26 cellular contexts compared by ENCODE assay signal in genomic region chrX:40852573-40852972, GRCh38.
DNase-seq lines count a peak whose midpoint lies in the region; ATAC-seq and TF ChIP-seq lines count a peak whose summit lies in the region.
"Had no signal": no experiment of that assay in that cellular context is flagged by ENCODE, and none has a peak within 500 bp of the region (broad histone marks: within the 10 kb centered on the region; RNA-seq: fewer than 3 reads in every experiment).

No MANE protein-coding gene starts in this region.

- H3K27ac ChIP-seq in HUES48 (ENCODE audit: low read depth, low read length), result peak overlapping the region; percentile 98
- peak overlapping the region; percentile 64 for H3K27ac ChIP-seq in iPS-20b (ENCODE audit: low read length)
- H3K27ac ChIP-seq: 22Rv1, C4-2B, RWPE1 had no signal

- DNase-seq in ELF-1 (ENCODE audit: low read depth, low spot score) (peak; percentile 53), WTC11 (ENCODE audit: low spot score) (no peak), osteocyte (ENCODE audit: extremely low spot score, unreplicated experiment) (no peak)
- DNase-seq in activated CD8-positive, alpha-beta memory T cell treated with anti-CD3 and anti-CD28 coated beads, Interleukin-2, amount 50 U/mL, for 48 hours, result no peak
- DNase-seq: Caco-2; CD8-positive, alpha-beta T cell; GF-D8; H7; HFFc6; KBM-7; MV-4-11; NCI-H1105; NCI-H1436 treated with DMSO at 0.1 percent for 48 hours; NCI-H187 treated with DMSO at 0.1 percent for 48 hours; NCI-H2171 treated with DMSO at 0.1 percent for 48 hours; NCI-H345; NCI-H510A treated with DMSO at 0.1 percent for 48 hours; NCI-H774; SHP77 had no signal

- H3K27me3 Mint-ChIP-seq in WTC11 (ENCODE audit: low read depth) (peaks cover 2% of the 10 kb centered on the region; the same call in 1 of the 2 replicates), osteocyte (ENCODE audit: unreplicated experiment) (no peaks in the 10 kb centered on the region)
- H3K27me3 Mint-ChIP-seq: B cell had no signal

- peak; percentile 66 for ATAC-seq in WTC11
- no peak for ATAC-seq in HG03460 (IDR thresholded peaks at IDR 0.05; ENCODE audit: unreplicated experiment)
- ATAC-seq: CD8-positive, alpha-beta T cell had no signal

- H3K4me3 ChIP-seq in HUES48 (ENCODE audit: low read depth, low read length) (0 out of 2 replicates have a peak overlapping the region, but pooled peaks have one; percentile 22), iPS-20b (ENCODE audit: low read length) (peak overlapping the region; percentile 3; the same call in 1 of the 2 replicates)

- no peaks in the 10 kb centered on the region for H3K36me3 ChIP-seq in HUES48 (ENCODE audit: control insufficient read depth, insufficient read depth, low read length)
- H3K36me3 ChIP-seq in iPS-20b (ENCODE audit: insufficient read depth, low read depth, low read length), result no peaks in the 10 kb centered on the region

- H3K36me3 Mint-ChIP-seq in WTC11 (no peaks in the 10 kb centered on the region), osteocyte (ENCODE audit: unreplicated experiment) (no peaks in the 10 kb centered on the region)
- H3K36me3 Mint-ChIP-seq: CD8-positive, alpha-beta T cell had no signal

- H3K4me1 Mint-ChIP-seq in WTC11, result peaks cover 61% of the 10 kb centered on the region
- peaks cover 15% of the 10 kb centered on the region for H3K4me1 Mint-ChIP-seq in osteocyte (ENCODE audit: unreplicated experiment)
- H3K4me1 Mint-ChIP-seq: B cell had no signal

- H3K9me3 ChIP-seq in HUES48 (ENCODE audit: control insufficient read depth, insufficient read depth, low read length), result no peaks in the 10 kb centered on the region; the same call in 1 of the 2 replicates
- no peaks in the 10 kb centered on the region for H3K9me3 ChIP-seq in iPS-20b (ENCODE audit: insufficient read depth, low read depth, low read length)
- H3K9me3 ChIP-seq: Caco-2 had no signal

- H3K4me1 ChIP-seq in HUES48 (ENCODE audit: control insufficient read depth, insufficient read depth, low read length) (peaks cover 28% of the 10 kb centered on the region), iPS-20b (ENCODE audit: insufficient read depth, low read length) (peaks cover 18% of the 10 kb centered on the region; the same call in 1 of the 2 replicates)
- H3K4me1 ChIP-seq: Caco-2 had no signal

- POLR2A ChIA-PET in WTC11 (lab: Charles Lee), result no interaction called here

- CTCF ChIA-PET in WTC11 (lab: Charles Lee), result interaction anchor here (0.6 kb wide), 1 partner anchor 80 kb away, joined by 3 read pairs; no protein-coding TSS in a partner anchor

- H3K4me3 Mint-ChIP-seq in WTC11, result peak overlapping the region; percentile 8; the same call in 1 of the 2 replicates
- H3K4me3 Mint-ChIP-seq in osteocyte (ENCODE audit: unreplicated experiment), result no peak overlapping the region
- H3K4me3 Mint-ChIP-seq: B cell; CD8-positive, alpha-beta T cell; HFFc6 had no signal

- no peaks in the 10 kb centered on the region for H3K9me3 Mint-ChIP-seq in WTC11
- H3K9me3 Mint-ChIP-seq in osteocyte (ENCODE audit: unreplicated experiment), result peaks cover 11% of the 10 kb centered on the region
- H3K9me3 Mint-ChIP-seq: CD8-positive, alpha-beta T cell; HFFc6 had no signal

- H3K9ac ChIP-seq in HUES48 (ENCODE audit: low read depth, low read length) (peak overlapping the region; percentile 69), iPS-20b (ENCODE audit: low read depth, low read length) (peak overlapping the region; percentile 76; the same call in 1 of the 2 replicates)

- H3K27ac Mint-ChIP-seq in WTC11, result peak overlapping the region; percentile 99
- H3K27ac Mint-ChIP-seq in osteocyte (ENCODE audit: unreplicated experiment), result no peak overlapping the region
- H3K27ac Mint-ChIP-seq: B cell; CD8-positive, alpha-beta T cell; HFFc6 had no signal

- H3K27me3 ChIP-seq in HUES48 (ENCODE audit: control insufficient read depth, insufficient read depth, low read length), result no peaks in the 10 kb centered on the region
- H3K27me3 ChIP-seq in iPS-20b (ENCODE audit: insufficient read depth, low read length), result no peaks in the 10 kb centered on the region

- TF ChIP-seq CTCF in WTC11 (IDR thresholded peaks at IDR 0.05) (no peak), osteocyte (IDR thresholded peaks at IDR 0.05) (no peak)

TF ChIP-seq in WTC11, 78 proteins besides CTCF, POLR2A, EP300 and RAD21:
- no peak for TF ChIP-seq GRHL2 (CRISPR knock-in tag; IDR thresholded peaks at IDR 0.05; ENCODE audit: insufficient replicate concordance, severe bottlenecking)
- no peak for TF ChIP-seq PRRX2 (CRISPR knock-in tag; IDR thresholded peaks at IDR 0.05)
- no peak for TF ChIP-seq GABPB1 (CRISPR knock-in tag; IDR thresholded peaks at IDR 0.05)
- TF ChIP-seq ZNF671 (CRISPR knock-in tag; IDR thresholded peaks at IDR 0.05), result no peak
- TF ChIP-seq ESRRA (CRISPR knock-in tag; IDR thresholded peaks at IDR 0.05; ENCODE audit: borderline replicate concordance), result no peak
- TF ChIP-seq RORB (CRISPR knock-in tag; IDR thresholded peaks at IDR 0.05), result no peak
- TF ChIP-seq ZNF219 (CRISPR knock-in tag; IDR thresholded peaks at IDR 0.05; ENCODE audit: borderline replicate concordance), result no peak
TF ChIP-seq in WTC11: peak in this region for 0.
